Comparison of ENCODE assay signal across 20 cellular contexts in genomic region chr3:175932586-175932985, GRCh38.
DNase-seq lines count a peak whose midpoint lies in the region; ATAC-seq, FAIRE-seq and TF ChIP-seq lines count a peak whose summit lies in the region.
"Had no signal": no experiment of that assay in that cellular context is flagged by ENCODE, and none has a peak within 500 bp of the region (broad histone marks: within the 10 kb centered on the region; RNA-seq: fewer than 3 reads in every experiment).

No MANE protein-coding gene starts in this region.

- in situ Hi-C loops in astrocyte of the spinal cord (cut with HindIII; ENCODE audit: low sequenced_read_pairs): no loop called here

- no peak for TF ChIP-seq CTCF in astrocyte of the spinal cord (IDR thresholded peaks at IDR 0.05; ENCODE audit: low read depth, low read length)

- no peak for ATAC-seq in GM21717 (IDR thresholded peaks at IDR 0.05; ENCODE audit: unreplicated experiment)
- ATAC-seq: activated CD4-positive, CD25-positive, alpha-beta regulatory T cell treated with anti-CD3 and anti-CD28 coated beads, Interleukin-2, amount 50 U/mL, for 24 hours; naive thymus-derived CD4-positive, alpha-beta T cell had no signal

- H3K4me3 ChIP-seq in astrocyte of the spinal cord (ENCODE audit: low read depth, low read length): no peak overlapping the region

- FAIRE-seq in frontal cortex (lab: Jason Lieb, UNC): no peak

- DNase-seq in HT1080 (ENCODE audit: low read depth) (peak; percentile 19), astrocyte of the spinal cord (ENCODE audit: low read depth, low spot score) (peak; percentile 39), iris pigment epithelial cell (ENCODE audit: low read depth) (peak; percentile 56), frontal cortex (ENCODE audit: low spot score in 2 of 2) (no peak), NCI-H446 (lab: John Stamatoyannopoulos, UW) (no peak)
- no peak for DNase-seq in activated CD4-positive, alpha-beta T cell treated with anti-CD3 and anti-CD28 coated beads, Interleukin-2, amount 50 U/mL, for 1 hour
- DNase-seq: activated naive CD4-positive, alpha-beta T cell; activated T-cell treated with anti-CD3 and anti-CD28 coated beads, Interleukin-2, amount 50 U/mL, for 1 hour; amygdala; COR-L47; erythroblast; kidney glomerular epithelial cell; mesenchymal stem cell; naive thymus-derived CD4-positive, alpha-beta T cell; NCI-H526 treated with DMSO at 0.1 percent for 48 hours; stimulated activated CD4-positive, alpha-beta T cell treated with anti-CD3 and anti-CD28 coated beads, Interleukin-4, amount 100 ng/mL, for 24 hours; stimulated activated naive CD4-positive, alpha-beta T cell treated with Interleukin-2 at 50 U/mL for 16 hours; T1000 had no signal

Comparison
In these comparisons a context has a peak if more than half of its experiments do, and no peak if none do; other contexts are left out.
1. DNase-seq: peak in HT1080 (single experiment), astrocyte of the spinal cord (single experiment) and iris pigment epithelial cell (single experiment); none in frontal cortex (0 of 2), activated CD4-positive, alpha-beta T cell treated with anti-CD3 and anti-CD28 coated beads, Interleukin-2, amount 50 U/mL, for 1 hour (single experiment) and NCI-H446 (0 of 2).